In genomic region chr6:150145830-150146229, GRCh38 we compare ENCODE assay signal across 14 cellular contexts. TPM values are rescaled to one million over a fixed set of nuclear protein-coding genes. Genes with fewer than 3 reads are reported as not detected.
A peak's percentile ranks its signal among the peaks of the same experiment; 100 is the strongest.
DNase-seq lines count a peak whose midpoint lies in the region; TF ChIP-seq lines count a peak whose summit lies in the region.
"Had no signal": no experiment of that assay in that cellular context is flagged by ENCODE, and none has a peak within 500 bp of the region (broad histone marks: within the 10 kb centered on the region; RNA-seq: fewer than 3 reads in every experiment).

No MANE protein-coding gene starts in this region.

- no peak overlapping the region for H3K9ac ChIP-seq in neural cell (ENCODE audit: low read length)

- H3K36me3 ChIP-seq in neural cell (ENCODE audit: insufficient read depth, low read length): no peaks in the 10 kb centered on the region
- H3K36me3 ChIP-seq: lower lobe of right lung, neutrophil had no signal

- no peaks in the 10 kb centered on the region for H3K36me3 Mint-ChIP-seq in brain

- H3K9me3 Mint-ChIP-seq in brain: no peaks in the 10 kb centered on the region

- H3K27ac Mint-ChIP-seq in brain: peak overlapping the region in 1 of 5 experiments; percentile 70
- H3K27ac Mint-ChIP-seq: H9 had no signal

- peak overlapping the region; percentile 87 for H3K4me3 ChIP-seq in neural cell (ENCODE audit: low read length)
- H3K4me3 ChIP-seq: hepatocyte, lower lobe of right lung had no signal

- H3K9me2 ChIP-seq in neural cell (ENCODE audit: insufficient read depth, low read length): no peaks in the 10 kb centered on the region

- peak overlapping the region; percentile 81 to 95 (median 91) for H3K4me3 Mint-ChIP-seq in brain
- H3K4me3 Mint-ChIP-seq: H9 had no signal

- peaks cover 51% of the 10 kb centered on the region for H3K4me1 Mint-ChIP-seq in brain

- no peak for TF ChIP-seq RAD21 in neural cell (conservative IDR thresholded peaks at IDR 0.05)

- no peaks in the 10 kb centered on the region for H3K9me3 ChIP-seq in neural cell (ENCODE audit: low read length)
- H3K9me3 ChIP-seq: lower lobe of right lung, neutrophil had no signal

- H3K27me3 Mint-ChIP-seq in brain: peaks cover 81% of the 10 kb centered on the region

- no peaks in the 10 kb centered on the region for H3K79me2 ChIP-seq in neural cell (replicated peaks; ENCODE audit: insufficient read depth, low read length)
- H3K79me2 ChIP-seq: hepatocyte had no signal

- DNase-seq in DMS53 treated with DMSO at 0.1 percent for 48 hours (lab: John Stamatoyannopoulos, UW; ENCODE audit: unreplicated experiment) (peak; percentile 2), NOMO-1 (lab: John Stamatoyannopoulos, UW; ENCODE audit: unreplicated experiment in 2 of 2) (peak; percentile 35 to 87), COLO829 (ENCODE audit: low spot score) (no peak), DMS 273 (lab: John Stamatoyannopoulos, UW; ENCODE audit: unreplicated experiment) (no peak), EL (no peak)
- DNase-seq in NK-92 treated with Interleukin-12 subunit alpha and Interleukin-12 subunit beta, amount 100 ng/mL, for 24 hours (lab: John Stamatoyannopoulos, UW): no peak
- DNase-seq: activated naive CD4-positive, alpha-beta T cell treated with Interleukin-2 at 50 U/mL for 16 hours; H9; lower lobe of right lung; small intestine had no signal

- no peak overlapping the region for H3K27ac ChIP-seq in neural cell (ENCODE audit: low read length)
- H3K27ac ChIP-seq: hepatocyte, lower lobe of right lung, neutrophil had no signal

- no peaks in the 10 kb centered on the region for H4K20me1 ChIP-seq in neural cell (ENCODE audit: insufficient read depth)

- no peak for TF ChIP-seq EP300 in neural cell (conservative IDR thresholded peaks at IDR 0.05; ENCODE audit: poor library complexity, severe bottlenecking)

- H2AFZ ChIP-seq in neural cell (ENCODE audit: low read depth, low read length): no peak overlapping the region
- H2AFZ ChIP-seq: hepatocyte had no signal

- peaks cover 13% of the 10 kb centered on the region for H3F3A ChIP-seq in neural cell (ENCODE audit: insufficient read depth, low read length, poor library complexity, severe bottlenecking)

- TF ChIP-seq CTCF in brain (conservative IDR thresholded peaks at IDR 0.05) (no peak), neural cell (IDR thresholded peaks at IDR 0.05; ENCODE audit: poor library complexity, severe bottlenecking) (no peak)

- H3K27me3 ChIP-seq in neural cell (ENCODE audit: insufficient read depth, low read depth, low read length): peaks cover 51% of the 10 kb centered on the region

- H3K4me2 ChIP-seq in neural cell (ENCODE audit: low read length): no peak overlapping the region
- H3K4me2 ChIP-seq: hepatocyte had no signal

TF ChIP-seq in neural cell, 6 proteins besides CTCF, POLR2A, EP300 and RAD21:
- TF ChIP-seq SMC3 (conservative IDR thresholded peaks at IDR 0.05; ENCODE audit: poor library complexity): no peak

RNA-seq across cellular contexts. Expression of gene PPP1R14C, which starts 3.0 kb away (rescaled TPM):
- 1.8 TPM for polyA plus RNA-seq in brain (ENCODE audit: insufficient read depth, low read depth, low replicate concordance)
- 9.9 and 14.0 TPM in 2 replicates for polyA plus RNA-seq in neural cell
- polyA minus RNA-seq in neural cell: 9.5 and 10.8 TPM in 2 replicates

Comparison
In these comparisons a context has a peak if more than half of its experiments do, and no peak if none do; other contexts are left out.
1. DNase-seq: peak in DMS53 treated with DMSO at 0.1 percent for 48 hours (single experiment) and NOMO-1 (2 of 2); none in NK-92 treated with Interleukin-12 subunit alpha and Interleukin-12 subunit beta, amount 100 ng/mL, for 24 hours (single experiment), COLO829 (single experiment), DMS 273 (single experiment) and EL (single experiment).